In genomic region chr6:167676000-167676665, GRCh38 we compare ENCODE assay signal across 15 cellular contexts.
DNase-seq lines count a peak whose midpoint lies in the region; ATAC-seq, FAIRE-seq and TF ChIP-seq lines count a peak whose summit lies in the region.
"Had no signal": no experiment of that assay in that cellular context is flagged by ENCODE, and none has a peak within 500 bp of the region (broad histone marks: within the 10 kb centered on the region; RNA-seq: fewer than 3 reads in every experiment).

No MANE protein-coding gene starts in this region.

- H3K27ac ChIP-seq in A549 (no peak overlapping the region), VCaP (peak overlapping the region; percentile 27), heart left ventricle (peak overlapping the region in 11 of 12 donors; percentile 17 to 80 (median 52)), SJCRH30 (no peak overlapping the region)

- no peak for TF ChIP-seq POLR2A in A549 (IDR thresholded peaks at IDR 0.05; ENCODE audit: low read length)
- TF ChIP-seq POLR2A in heart left ventricle (IDR thresholded peaks at IDR 0.05) = no peak

- DNase-seq in A549 (ENCODE audit: low read depth in 1 of 2, low spot score in 1 of 2) (peak in 1 of 2 experiments; percentile 42), heart left ventricle (peak in 3 of 5 donors; percentile 54 to 66 (median 65)), nephron progenitor cell (no peak), NCI-H82 treated with DMSO at 0.1 percent for 48 hours (lab: John Stamatoyannopoulos, UW; ENCODE audit: unreplicated experiment) (no peak), SJCRH30 (no peak)
- DNase-seq in activated CD4-positive, alpha-beta T cell treated with anti-CD3 and anti-CD28 coated beads for 4 hours = no peak
- DNase-seq: activated T-cell treated with anti-CD3 and anti-CD28 coated beads for 4 hours, H7, NCI-H1417 treated with DMSO at 0.1 percent for 48 hours, NCI-H748 treated with DMSO at 0.1 percent for 48 hours had no signal

- CTCF ChIA-PET in A549 (lab: Yijun Ruan, JAX) = no interaction called here

- peaks cover 31% of the 10 kb centered on the region for H3K27me3 Mint-ChIP-seq in nephron progenitor cell (ENCODE audit: low read depth, poor library complexity)

- H3K4me1 ChIP-seq in A549 = 0 out of 3 replicates have a peak, but pooled peaks cover 5% of the 10 kb centered on the region
- peaks cover 0 to 49% (median 35%) of the 10 kb centered on the region in 12 donors for H3K4me1 ChIP-seq in heart left ventricle
- peaks cover 11% of the 10 kb centered on the region; the same call in 1 of the 2 replicates for H3K4me1 ChIP-seq in SJCRH30

- no peaks in the 10 kb centered on the region for H3K9me3 ChIP-seq in A549
- no peaks in the 10 kb centered on the region for H3K9me3 ChIP-seq in heart left ventricle
- H3K9me3 ChIP-seq in SJCRH30 (replicated peaks) = no peaks in the 10 kb centered on the region

- H3K36me3 ChIP-seq in heart left ventricle (no peaks in the 10 kb centered on the region), SJCRH30 (no peaks in the 10 kb centered on the region)

- POLR2A ChIA-PET in A549 (lab: Yijun Ruan, JAX) = no interaction called here

- intact Hi-C loops in heart left ventricle (cut with DNase I) = no loop called here

- peaks cover 0 to 20% (median 0%) of the 10 kb centered on the region in 9 donors for H3K27me3 ChIP-seq in heart left ventricle
- 0 out of 2 replicates have a peak, but pooled peaks cover 2% of the 10 kb centered on the region for H3K27me3 ChIP-seq in SJCRH30

- FAIRE-seq in A549 (lab: Jason Lieb, UNC) = no peak
- FAIRE-seq: A204.1, D721Med, urothelium cell line had no signal

- TF ChIP-seq RAD21 in A549 (conservative IDR thresholded peaks at IDR 0.05 in 1 of 2, IDR thresholded peaks at IDR 0.05 in 1 of 2) = no peak

- 42% methylated on average over 19 of the region's 20 CpGs for WGBS in A549 (ENCODE audit: missing lambda C conversion rate)
- 29 to 36% (median 32%) methylated on average over 20 of the region's 20 CpGs for WGBS in heart left ventricle, 4 donors

- H3K4me1 Mint-ChIP-seq in nephron progenitor cell = peaks cover 66% of the 10 kb centered on the region

- H3K9me3 Mint-ChIP-seq in nephron progenitor cell = peaks cover 12% of the 10 kb centered on the region

- ATAC-seq in A549 (peak in 1 of 2 experiments; percentile 67; a peak in 4 of 6 replicates), heart left ventricle (peak; percentile 45 to 82 (median 71)), GM19023 (IDR thresholded peaks at IDR 0.05; ENCODE audit: unreplicated experiment) (no peak)

- H3K27ac Mint-ChIP-seq in nephron progenitor cell = peak overlapping the region; percentile 40

- H3K4me3 Mint-ChIP-seq in nephron progenitor cell = peak overlapping the region; percentile 38

- H3K4me3 ChIP-seq in A549 (no peak overlapping the region), heart left ventricle (no peak overlapping the region), SJCRH30 (no peak overlapping the region)

- no peaks in the 10 kb centered on the region for H3K36me3 Mint-ChIP-seq in nephron progenitor cell (ENCODE audit: low read depth)

- peak overlapping the region; percentile 28; the same call in 2 of the 3 replicates for H3K4me2 ChIP-seq in A549

- no peak for TF ChIP-seq EP300 in A549 (IDR thresholded peaks at IDR 0.05)

- TF ChIP-seq CTCF in A549 (IDR thresholded peaks at IDR 0.05) (no peak), VCaP (conservative IDR thresholded peaks at IDR 0.05) (no peak), heart left ventricle (IDR thresholded peaks at IDR 0.05) (no peak), nephron progenitor cell (IDR thresholded peaks at IDR 0.05) (no peak)

TF ChIP-seq in A549, 52 proteins besides CTCF, POLR2A, EP300 and RAD21:
- TF ChIP-seq EHF (CRISPR knock-in tag; IDR thresholded peaks at IDR 0.05) (no peak), HDAC2 (IDR thresholded peaks at IDR 0.05) (no peak), NR3C1 (IDR thresholded peaks at IDR 0.05) (no peak), REST (IDR thresholded peaks at IDR 0.05) (no peak), MYC (IDR thresholded peaks at IDR 0.05; ENCODE audit: borderline replicate concordance, low read length) (no peak), FOXS1 (CRISPR knock-in tag; IDR thresholded peaks at IDR 0.05) (no peak), ATOH8 (CRISPR knock-in tag; IDR thresholded peaks at IDR 0.05; ENCODE audit: low read depth) (no peak), JUNB (IDR thresholded peaks at IDR 0.05) (no peak), E2F6 (IDR thresholded peaks at IDR 0.05; ENCODE audit: borderline replicate concordance, low read depth) (no peak), USF2 (IDR thresholded peaks at IDR 0.05) (no peak), RNF2 (IDR thresholded peaks at IDR 0.05; ENCODE audit: borderline replicate concordance, low read depth) (no peak), CBX8 (IDR thresholded peaks at IDR 0.05) (no peak), SREBF2 (IDR thresholded peaks at IDR 0.05) (no peak), CHD2 (IDR thresholded peaks at IDR 0.05; ENCODE audit: low read length, partially characterized antibody) (no peak), CHD4 (IDR thresholded peaks at IDR 0.05; ENCODE audit: borderline replicate concordance) (no peak), MAZ (IDR thresholded peaks at IDR 0.05; ENCODE audit: borderline replicate concordance, low read depth, low read length) (no peak), HOXA7 (CRISPR knock-in tag; IDR thresholded peaks at IDR 0.05) (no peak), ZC3H11A (IDR thresholded peaks at IDR 0.05) (no peak), FOSL2 (IDR thresholded peaks at IDR 0.05) (no peak), FOSL2 (CRISPR knock-in tag; IDR thresholded peaks at IDR 0.05) (no peak)

Comparison
In these comparisons a context has a peak if more than half of its experiments do, and no peak if none do; other contexts are left out.
1. DNase-seq: peak in heart left ventricle (3 of 5); none in nephron progenitor cell (single experiment), activated CD4-positive, alpha-beta T cell treated with anti-CD3 and anti-CD28 coated beads for 4 hours (0 of 2), NCI-H82 treated with DMSO at 0.1 percent for 48 hours (single experiment) and SJCRH30 (0 of 2).
2. H3K27ac ChIP-seq: peak in VCaP (single experiment) and heart left ventricle (11 of 12); none in A549 (0 of 2) and SJCRH30 (single experiment).